Comparison of ENCODE assay signal across 21 cellular contexts in genomic region chr3:8669019-8669418, GRCh38. TPM values are rescaled to one million over a fixed set of nuclear protein-coding genes. Genes with fewer than 3 reads are reported as not detected.
DNase-seq lines count a peak whose midpoint lies in the region; ATAC-seq and TF ChIP-seq lines count a peak whose summit lies in the region.
"Had no signal": no experiment of that assay in that cellular context is flagged by ENCODE, and none has a peak within 500 bp of the region (broad histone marks: within the 10 kb centered on the region; RNA-seq: fewer than 3 reads in every experiment).

No MANE protein-coding gene starts in this region.

- H3K27me3 ChIP-seq in PC-9 (ENCODE audit: insufficient read depth, low read depth), result no peaks in the 10 kb centered on the region
- H3K27me3 ChIP-seq: BE2C, Peyer's patch, SJCRH30 had no signal

- no peak overlapping the region for H3K4me2 ChIP-seq in PC-9

- DNase-seq in AG10803 (ENCODE audit: low read depth), result no peak
- DNase-seq in PC-9, result no peak
- DNase-seq in endothelial cell (ENCODE audit: low spot score), result no peak
- no peak for DNase-seq in retinal pigment epithelial cell (ENCODE audit: low read depth)
- no peak for DNase-seq in NCI-H345 (lab: John Stamatoyannopoulos, UW)
- DNase-seq in effector memory CD8-positive, alpha-beta T cell, result no peak
- no peak for DNase-seq in stimulated activated effector memory CD8-positive, alpha-beta T cell treated with anti-CD3 and anti-CD28 coated beads, Interleukin-12 subunit alpha, Interleukin-12 subunit beta, amount 100 ng/mL, for 72 hours (ENCODE audit: low spot score in 2 of 2)
- DNase-seq: BE2C; CD4-positive, CD25-positive, alpha-beta regulatory T cell; DMS79 treated with DMSO at 0.1 percent for 48 hours; H7; MM.1S; NCI-H1048; NCI-H1436 treated with DMSO at 0.1 percent for 48 hours; NCI-H1930; NCI-H2227 treated with DMSO at 0.1 percent for 48 hours; NCI-H510A treated with DMSO at 0.1 percent for 48 hours; NCI-H748 treated with DMSO at 0.1 percent for 48 hours; Peyer's patch; SJCRH30 had no signal

- no peak overlapping the region for H3K4me3 Mint-ChIP-seq in endothelial cell (ENCODE audit: unreplicated experiment)
- no peak overlapping the region for H3K4me3 Mint-ChIP-seq in effector memory CD8-positive, alpha-beta T cell
- no peak overlapping the region for H3K4me3 Mint-ChIP-seq in stimulated activated effector memory CD8-positive, alpha-beta T cell treated with anti-CD3 and anti-CD28 coated beads, Interleukin-12 subunit alpha, Interleukin-12 subunit beta, amount 100 ng/mL, for 72 hours
- H3K4me3 Mint-ChIP-seq: CD4-positive, CD25-positive, alpha-beta regulatory T cell had no signal

- no peaks in the 10 kb centered on the region for H4K20me1 ChIP-seq in PC-9 (ENCODE audit: insufficient read depth)

- CTCF ChIA-PET in PC-9 (lab: Charles Lee), result no interaction called here

- peaks cover 16% of the 10 kb centered on the region for H3K4me1 Mint-ChIP-seq in endothelial cell (ENCODE audit: unreplicated experiment)
- H3K4me1 Mint-ChIP-seq in effector memory CD8-positive, alpha-beta T cell (ENCODE audit: low read depth in 2 of 2), result no peaks in the 10 kb centered on the region
- H3K4me1 Mint-ChIP-seq in stimulated activated effector memory CD8-positive, alpha-beta T cell treated with anti-CD3 and anti-CD28 coated beads, Interleukin-12 subunit alpha, Interleukin-12 subunit beta, amount 100 ng/mL, for 72 hours, result no peaks in the 10 kb centered on the region
- H3K4me1 Mint-ChIP-seq: CD4-positive, CD25-positive, alpha-beta regulatory T cell had no signal

- no peak overlapping the region for H3K27ac ChIP-seq in PC-9
- H3K27ac ChIP-seq: Peyer's patch, SJCRH30 had no signal

- H3K4me3 ChIP-seq in AG10803 (ENCODE audit: low read length) (no peak overlapping the region), PC-9 (no peak overlapping the region), retinal pigment epithelial cell (ENCODE audit: low read length) (no peak overlapping the region)
- H3K4me3 ChIP-seq: K562, Peyer's patch, SJCRH30 had no signal

- no peak for ATAC-seq in effector memory CD8-positive, alpha-beta T cell (replicated peaks)
- no peak for ATAC-seq in stimulated activated effector memory CD8-positive, alpha-beta T cell treated with anti-CD3 and anti-CD28 coated beads, Interleukin-12 subunit alpha, Interleukin-12 subunit beta, amount 100 ng/mL, for 72 hours
- ATAC-seq: K562 had no signal

- H3K27me3 Mint-ChIP-seq in endothelial cell (ENCODE audit: unreplicated experiment), result no peaks in the 10 kb centered on the region
- peaks cover 0 to 23% of the 10 kb centered on the region in 2 donors for H3K27me3 Mint-ChIP-seq in effector memory CD8-positive, alpha-beta T cell

- BruUV-seq in PC-9 (replicated peaks; lab: Mats Ljungman, UMichigan), result no TSS peak

- POLR2A ChIA-PET in PC-9 (lab: Charles Lee; ENCODE audit: unreplicated experiment), result no interaction called here

- H3F3A ChIP-seq in PC-9 (ENCODE audit: insufficient read depth, low read depth), result no peaks in the 10 kb centered on the region

- H2AFZ ChIP-seq in PC-9, result no peak overlapping the region

- H3K36me3 ChIP-seq in PC-9 (ENCODE audit: low read depth), result no peaks in the 10 kb centered on the region
- H3K36me3 ChIP-seq: BE2C, Peyer's patch, SJCRH30 had no signal

- H3K9me3 ChIP-seq in PC-9 (ENCODE audit: insufficient read depth, low read depth), result no peaks in the 10 kb centered on the region
- H3K9me3 ChIP-seq: BE2C, Peyer's patch, SJCRH30 had no signal

- H3K79me2 ChIP-seq in PC-9 (ENCODE audit: low read depth), result no peaks in the 10 kb centered on the region

- intact Hi-C loops in PC-9 (cut with micrococcal nuclease; ENCODE audit: unreplicated experiment), result no loop called here

- peak overlapping the region; percentile 5 for H3K27ac Mint-ChIP-seq in endothelial cell (ENCODE audit: unreplicated experiment)
- H3K27ac Mint-ChIP-seq in effector memory CD8-positive, alpha-beta T cell, result no peak overlapping the region
- H3K27ac Mint-ChIP-seq in stimulated activated effector memory CD8-positive, alpha-beta T cell treated with anti-CD3 and anti-CD28 coated beads, Interleukin-12 subunit alpha, Interleukin-12 subunit beta, amount 100 ng/mL, for 72 hours, result no peak overlapping the region
- H3K27ac Mint-ChIP-seq: CD4-positive, CD25-positive, alpha-beta regulatory T cell had no signal

- H3K9me3 Mint-ChIP-seq in endothelial cell (ENCODE audit: unreplicated experiment), result no peaks in the 10 kb centered on the region
- H3K9me3 Mint-ChIP-seq in effector memory CD8-positive, alpha-beta T cell, result peaks cover 0 to 7% of the 10 kb centered on the region in 2 donors
- H3K9me3 Mint-ChIP-seq in stimulated activated effector memory CD8-positive, alpha-beta T cell treated with anti-CD3 and anti-CD28 coated beads, Interleukin-12 subunit alpha, Interleukin-12 subunit beta, amount 100 ng/mL, for 72 hours, result no peaks in the 10 kb centered on the region

- H3K36me3 Mint-ChIP-seq in endothelial cell (ENCODE audit: low read depth, unreplicated experiment), result no peaks in the 10 kb centered on the region
- no peaks in the 10 kb centered on the region for H3K36me3 Mint-ChIP-seq in effector memory CD8-positive, alpha-beta T cell (ENCODE audit: insufficient read depth)
- H3K36me3 Mint-ChIP-seq in stimulated activated effector memory CD8-positive, alpha-beta T cell treated with anti-CD3 and anti-CD28 coated beads, Interleukin-12 subunit alpha, Interleukin-12 subunit beta, amount 100 ng/mL, for 72 hours, result no peaks in the 10 kb centered on the region
- H3K36me3 Mint-ChIP-seq: CD4-positive, CD25-positive, alpha-beta regulatory T cell had no signal

- H3K9me2 ChIP-seq in PC-9 (ENCODE audit: insufficient read depth), result no peaks in the 10 kb centered on the region

- no peaks in the 10 kb centered on the region for H3K4me1 ChIP-seq in PC-9 (replicated peaks; ENCODE audit: insufficient read depth)
- H3K4me1 ChIP-seq: BE2C, Peyer's patch, SJCRH30 had no signal

- TF ChIP-seq CTCF in AG10803 (conservative IDR thresholded peaks at IDR 0.05; ENCODE audit: low read length) (peak; percentile 19; the same call in 1 of the 2 replicates), PC-9 (conservative IDR thresholded peaks at IDR 0.05) (peak; percentile 25; the same call in 1 of the 2 replicates), endothelial cell (IDR thresholded peaks at IDR 0.05; ENCODE audit: unreplicated experiment) (peak; percentile 20), retinal pigment epithelial cell (conservative IDR thresholded peaks at IDR 0.05; ENCODE audit: low read depth, low read length) (peak; percentile 29)

RNA-seq across cellular contexts. Expression of gene SSUH2, which starts 24.4 kb away (rescaled TPM):
- total RNA-seq in PC-9 (2021) (1.6 and 6.1 TPM in 2 replicates), endothelial cell (ENCODE audit: unreplicated experiment) (0.21 TPM)
- total RNA-seq: CD4-positive, CD25-positive, alpha-beta regulatory T cell; K562 had no signal
